In genomic region chr9:96874947-96875459, GRCh38 we compare ENCODE assay signal across 8 cellular contexts. TPM values are rescaled to one million over a fixed set of nuclear protein-coding genes. Genes with fewer than 3 reads are reported as not detected.
DNase-seq lines count a peak whose midpoint lies in the region; ATAC-seq and TF ChIP-seq lines count a peak whose summit lies in the region.

No MANE protein-coding gene starts in this region.

- no peaks in the 10 kb centered on the region for H3K9me3 ChIP-seq in CD4-positive, alpha-beta memory T cell (ENCODE audit: control insufficient read depth in 1 of 2, low read length in 2 of 2)
- H3K9me3 ChIP-seq in lung (ENCODE audit: control insufficient read depth in 2 of 2, insufficient read depth in 1 of 2, low read length in 1 of 2): peaks cover 0 to 2% of the 10 kb centered on the region in 2 donors

- H3K4me1 ChIP-seq in CD4-positive, alpha-beta memory T cell (ENCODE audit: insufficient read depth, low read length): peaks cover 19% of the 10 kb centered on the region
- H3K4me1 ChIP-seq in lung (ENCODE audit: control insufficient read depth in 2 of 2, insufficient read depth in 2 of 2, low read length in 2 of 2): peaks cover 4 to 10% of the 10 kb centered on the region in 2 donors

- intact Hi-C loops in CD4-positive, alpha-beta memory T cell (cut with micrococcal nuclease): loop anchor here (2.0 kb wide), 1 partner anchor 18 kb away; no protein-coding TSS in a partner anchor

- peaks cover 31 to 34% of the 10 kb centered on the region in 2 donors for H3K27me3 Mint-ChIP-seq in CD4-positive, alpha-beta memory T cell
- no peaks in the 10 kb centered on the region for H3K27me3 Mint-ChIP-seq in type B pancreatic cell

- H3K4me1 Mint-ChIP-seq in CD4-positive, alpha-beta memory T cell: peaks cover 15 to 21% (median 17%) of the 10 kb centered on the region in 4 donors
- peaks cover 16% of the 10 kb centered on the region for H3K4me1 Mint-ChIP-seq in type B pancreatic cell (ENCODE audit: unreplicated experiment)

- H3K9me3 Mint-ChIP-seq in CD4-positive, alpha-beta memory T cell: peaks cover 0 to 12% (median 4%) of the 10 kb centered on the region in 8 donors
- no peaks in the 10 kb centered on the region for H3K9me3 Mint-ChIP-seq in type B pancreatic cell

- peak; percentile 42 for ATAC-seq in GM19324 (IDR thresholded peaks at IDR 0.05; ENCODE audit: low FRiP score, unreplicated experiment)
- ATAC-seq in HG03280 (IDR thresholded peaks at IDR 0.05; ENCODE audit: unreplicated experiment): peak; percentile 46
- ATAC-seq in lung (ENCODE audit: insufficient read depth, low FRiP score): peak; percentile 71

- DNase-seq in CD4-positive, alpha-beta memory T cell: peak; percentile 50 to 86 (median 64)
- DNase-seq in RPMI7951 (ENCODE audit: low read depth) (peak; percentile 46), cerebellar cortex (ENCODE audit: low spot score) (peak; percentile 23), lung (ENCODE audit: low spot score) (no peak), type B pancreatic cell (ENCODE audit: extremely low spot score, unreplicated experiment) (no peak), SK-N-DZ (ENCODE audit: low spot score) (no peak)

- POLR2A ChIA-PET in CD4-positive, alpha-beta memory T cell (lab: Charles Lee; ENCODE audit: partially characterized antibody): interaction anchor here (0.8 to 1.6 kb wide), 3 partner anchors 16 to 97 kb away, joined by 3 to 5 read pairs (median 3); partner anchors contain the start of gene ZNF510

- no peak overlapping the region for H3K27ac ChIP-seq in CD4-positive, alpha-beta memory T cell (ENCODE audit: low read depth, low read length)
- H3K27ac ChIP-seq in lung (ENCODE audit: low read depth in 1 of 2, low read length in 1 of 2): peak overlapping the region; percentile 88 to 91

- peak overlapping the region; percentile 82 to 92 (median 86) for H3K4me3 Mint-ChIP-seq in CD4-positive, alpha-beta memory T cell
- H3K4me3 Mint-ChIP-seq in type B pancreatic cell: peak overlapping the region; percentile 96

- H3K36me3 Mint-ChIP-seq in CD4-positive, alpha-beta memory T cell: peaks cover 0 to 4% of the 10 kb centered on the region in 2 donors
- no peaks in the 10 kb centered on the region for H3K36me3 Mint-ChIP-seq in type B pancreatic cell

- CTCF ChIA-PET in CD4-positive, alpha-beta memory T cell (lab: Charles Lee; ENCODE audit: partially characterized antibody): interaction anchor here (1.2 to 1.3 kb wide), 2 partner anchors 18 to 724 kb away, joined by 3 to 10 read pairs; no protein-coding TSS in a partner anchor

- WGBS in lung, 2 donors: 34 to 35% methylated on average over 13 of the region's 13 CpGs

- H3K4me3 ChIP-seq in CD4-positive, alpha-beta memory T cell (ENCODE audit: low read length in 2 of 2): peak overlapping the region in 1 of 2 donors; percentile 46
- H3K4me3 ChIP-seq in lung: no peak overlapping the region

- TF ChIP-seq CTCF in lung (IDR thresholded peaks at IDR 0.05; ENCODE audit: control extremely low read depth, extremely low read depth): no peak
- TF ChIP-seq CTCF in type B pancreatic cell (conservative IDR thresholded peaks at IDR 0.05): no peak

- peak overlapping the region; percentile 60 to 92 (median 85) for H3K27ac Mint-ChIP-seq in CD4-positive, alpha-beta memory T cell
- H3K27ac Mint-ChIP-seq in type B pancreatic cell: peak overlapping the region; percentile 78

- H3K36me3 ChIP-seq in CD4-positive, alpha-beta memory T cell (ENCODE audit: insufficient read depth, low read length): no peaks in the 10 kb centered on the region
- H3K36me3 ChIP-seq in lung (ENCODE audit: control insufficient read depth in 2 of 2, insufficient read depth in 2 of 2, low read length in 2 of 2): no peaks in the 10 kb centered on the region

- H3K27me3 ChIP-seq in CD4-positive, alpha-beta memory T cell (ENCODE audit: insufficient read depth, low read length): peaks cover 10% of the 10 kb centered on the region
- no peaks in the 10 kb centered on the region for H3K27me3 ChIP-seq in lung (ENCODE audit: control insufficient read depth, insufficient read depth)

RNA-seq across cellular contexts. Expression of gene ZNF782, which starts 20.7 kb away (rescaled TPM):
- 10 to 100 TPM; 14.2 to 14.7 TPM for total RNA-seq in CD4-positive, alpha-beta memory T cell
- 1 to 10 TPM; 1.2 to 2.4 TPM for polyA plus RNA-seq in CD4-positive, alpha-beta memory T cell
- 2.1 and 4.4 TPM in 2 replicates for total RNA-seq in RPMI7951 (2014; rRNA removed; shearing (Covaris generic))
- total RNA-seq in lung (10 to 100 TPM in 1 of 2 donors, 1 to 10 TPM in 1; 4.5 to 16.4 TPM), type B pancreatic cell (ENCODE audit: low replicate concordance) (5.3 and 5.4 TPM in 2 replicates)
- polyA plus RNA-seq in lung: 1 to 10 TPM in 1 of 2 donors, under 1 TPM in 1; 0.95 to 1.7 TPM
- 2.1 and 4.7 TPM in 2 replicates for polyA plus RNA-seq in SK-N-DZ (2014; cell fraction: cytosol; rRNA removed)
- 7.4 and 10.8 TPM in 2 replicates for polyA plus RNA-seq in SK-N-DZ (2014; cell fraction: nucleus; rRNA removed)

RNA-seq across cellular contexts. Expression of gene NUTM2G, which starts 53.6 kb away (rescaled TPM):
- total RNA-seq in CD4-positive, alpha-beta memory T cell: not detected
- under 1 TPM in 1 of 2 donors, not detected in 1; 0.08 TPM for polyA plus RNA-seq in CD4-positive, alpha-beta memory T cell
- total RNA-seq in RPMI7951 (2014; rRNA removed; shearing (Covaris generic)): not detected in 2 replicates
- total RNA-seq in lung: not detected
- not detected for polyA plus RNA-seq in lung
- total RNA-seq in type B pancreatic cell (ENCODE audit: low replicate concordance): 0.19 TPM in 1 of 2 replicates, not detected in the other
- polyA plus RNA-seq in SK-N-DZ (2014; cell fraction: cytosol; rRNA removed): not detected in 2 replicates
- not detected in 2 replicates for polyA plus RNA-seq in SK-N-DZ (2014; cell fraction: nucleus; rRNA removed)

Comparison
In these comparisons a context has a peak if more than half of its experiments do, and no peak if none do; other contexts are left out.
1. DNase-seq: peak in CD4-positive, alpha-beta memory T cell (5 of 5), RPMI7951 (single experiment) and cerebellar cortex (single experiment); none in lung (single experiment), type B pancreatic cell (single experiment) and SK-N-DZ (single experiment).
2. Peak in every context shown above with its lines, with median percentiles within 50 percentile points of each other: ATAC-seq.